8 cellular contexts compared by ENCODE assay signal in the genomic region with DNA sequence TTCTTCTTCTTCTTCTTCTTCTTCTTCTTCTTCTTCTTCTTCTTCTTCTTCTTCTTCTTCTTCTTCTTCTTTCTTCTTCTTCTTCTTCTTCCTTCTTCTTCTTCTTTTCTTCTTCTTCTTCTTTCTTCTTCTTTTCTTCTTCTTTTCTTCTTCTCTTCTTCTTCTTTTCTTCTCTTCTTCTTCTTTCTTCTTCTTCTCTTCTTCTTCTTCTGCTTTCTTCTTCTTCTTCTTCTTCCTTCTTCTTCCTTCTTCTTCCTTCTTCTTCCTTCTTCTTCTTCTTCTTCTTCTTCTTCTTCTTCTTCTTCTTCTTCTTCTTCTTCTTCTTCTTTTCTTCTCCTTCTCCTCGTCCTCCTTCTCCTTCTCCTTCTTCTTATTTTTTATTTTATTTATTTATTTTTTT.
DNase-seq lines count a peak whose midpoint lies in the region; ATAC-seq lines count a peak whose summit lies in the region.
"Not testable (repeated sequence)": the region's sequence is repeated elsewhere in the genome, so short reads cannot be mapped to it uniquely, and the experiment has no call there.

No MANE protein-coding gene starts in this region.

- H3K36me3 ChIP-seq in CD4-positive, CD25-positive, alpha-beta regulatory T cell (ENCODE audit: control insufficient read depth, insufficient read depth, low read length); naive thymus-derived CD4-positive, alpha-beta T cell (ENCODE audit: control insufficient read depth in 2 of 3, insufficient read depth in 3 of 3, low read length in 3 of 3): not testable (repeated sequence)

- not testable (repeated sequence) for ATAC-seq in CD4-positive, CD25-positive, alpha-beta regulatory T cell (ENCODE audit: low read depth in 2 of 2); T-helper 17 cell; activated naive CD8-positive, alpha-beta T cell treated with anti-CD3 and anti-CD28 coated beads, Interleukin-2, amount 10 ng/mL, durations not matched to agents 7 days and 5 days (ENCODE audit: low read depth); naive thymus-derived CD4-positive, alpha-beta T cell

- POLR2A ChIA-PET in activated CD4-positive, alpha-beta memory T cell treated with anti-CD3 and anti-CD28 coated beads for 36 hours (lab: Charles Lee); naive thymus-derived CD4-positive, alpha-beta T cell (lab: Charles Lee): not testable (repeated sequence)
- POLR2A ChIA-PET in activated naive CD8-positive, alpha-beta T cell treated with anti-CD3 and anti-CD28 coated beads, Interleukin-2, amount 10 ng/mL, durations not matched to agents 7 days and 5 days (lab: Charles Lee) = interaction anchor here (0.6 kb wide), 1 partner anchor 593 kb away, joined by 5 read pairs; no protein-coding TSS in a partner anchor

- peak overlapping the region; percentile 95 to 99 (median 96) for H3K27ac Mint-ChIP-seq in CD4-positive, CD25-positive, alpha-beta regulatory T cell
- peak overlapping the region; percentile 56 for H3K27ac Mint-ChIP-seq in T-helper 17 cell
- peak overlapping the region; percentile 93 for H3K27ac Mint-ChIP-seq in activated CD4-positive, alpha-beta memory T cell treated with anti-CD3 and anti-CD28 coated beads for 36 hours
- H3K27ac Mint-ChIP-seq in activated T-cell treated with anti-CD3 and anti-CD28 coated beads, Interleukin-2, amount 50 U/mL, for 24 hours = peak overlapping the region; percentile 49
- H3K27ac Mint-ChIP-seq in activated naive CD4-positive, alpha-beta T cell treated with anti-CD3 and anti-CD28 coated beads for 36 hours = peak overlapping the region; percentile 53
- H3K27ac Mint-ChIP-seq in activated naive CD8-positive, alpha-beta T cell treated with anti-CD3 and anti-CD28 coated beads, Interleukin-2, amount 10 ng/mL, durations not matched to agents 7 days and 5 days = peak overlapping the region; percentile 68
- H3K27ac Mint-ChIP-seq in naive thymus-derived CD4-positive, alpha-beta T cell = peak overlapping the region in 5 of 9 donors; percentile 29 to 97 (median 67)
- H3K27ac Mint-ChIP-seq in stimulated activated naive CD8-positive, alpha-beta T cell treated with anti-CD3 and anti-CD28 coated beads, Interleukin-15, Interleukin-2, amounts not matched to agents 100 ng/mL and 50 ng/mL, for 24 hours = peak overlapping the region; percentile 91

- H3K36me3 Mint-ChIP-seq in CD4-positive, CD25-positive, alpha-beta regulatory T cell; T-helper 17 cell (ENCODE audit: low read depth); activated CD4-positive, alpha-beta memory T cell treated with anti-CD3 and anti-CD28 coated beads for 36 hours; activated T-cell treated with anti-CD3 and anti-CD28 coated beads, Interleukin-2, amount 50 U/mL, for 24 hours (ENCODE audit: low read depth); activated naive CD4-positive, alpha-beta T cell treated with anti-CD3 and anti-CD28 coated beads for 36 hours (ENCODE audit: low read depth); activated naive CD8-positive, alpha-beta T cell treated with anti-CD3 and anti-CD28 coated beads, Interleukin-2, amount 10 ng/mL, durations not matched to agents 7 days and 5 days; stimulated activated naive CD8-positive, alpha-beta T cell treated with anti-CD3 and anti-CD28 coated beads, Interleukin-15, Interleukin-2, amounts not matched to agents 100 ng/mL and 50 ng/mL, for 24 hours (ENCODE audit: low read depth): not testable (repeated sequence)
- H3K36me3 Mint-ChIP-seq in naive thymus-derived CD4-positive, alpha-beta T cell = peaks cover 0 to 13% (median 0%) of the 10 kb centered on the region in 5 donors

- H3K4me3 ChIP-seq in CD4-positive, CD25-positive, alpha-beta regulatory T cell (ENCODE audit: low read depth, low read length); naive thymus-derived CD4-positive, alpha-beta T cell (ENCODE audit: low read length): not testable (repeated sequence)

- not testable (repeated sequence) for H3K4me3 Mint-ChIP-seq in CD4-positive, CD25-positive, alpha-beta regulatory T cell; activated CD4-positive, alpha-beta memory T cell treated with anti-CD3 and anti-CD28 coated beads for 36 hours; activated T-cell treated with anti-CD3 and anti-CD28 coated beads, Interleukin-2, amount 50 U/mL, for 24 hours; stimulated activated naive CD8-positive, alpha-beta T cell treated with anti-CD3 and anti-CD28 coated beads, Interleukin-15, Interleukin-2, amounts not matched to agents 100 ng/mL and 50 ng/mL, for 24 hours
- peak overlapping the region; percentile 55 for H3K4me3 Mint-ChIP-seq in T-helper 17 cell
- H3K4me3 Mint-ChIP-seq in activated naive CD4-positive, alpha-beta T cell treated with anti-CD3 and anti-CD28 coated beads for 36 hours = peak overlapping the region; percentile 6
- peak overlapping the region; percentile 51 for H3K4me3 Mint-ChIP-seq in activated naive CD8-positive, alpha-beta T cell treated with anti-CD3 and anti-CD28 coated beads, Interleukin-2, amount 10 ng/mL, durations not matched to agents 7 days and 5 days
- peak overlapping the region in 2 of 10 donors; percentile 21 to 83 for H3K4me3 Mint-ChIP-seq in naive thymus-derived CD4-positive, alpha-beta T cell

- peaks cover 12 to 26% (median 19%) of the 10 kb centered on the region in 4 donors for H3K4me1 Mint-ChIP-seq in CD4-positive, CD25-positive, alpha-beta regulatory T cell
- H3K4me1 Mint-ChIP-seq in T-helper 17 cell = peaks cover 22% of the 10 kb centered on the region
- peaks cover 26% of the 10 kb centered on the region for H3K4me1 Mint-ChIP-seq in activated CD4-positive, alpha-beta memory T cell treated with anti-CD3 and anti-CD28 coated beads for 36 hours (ENCODE audit: low read depth)
- H3K4me1 Mint-ChIP-seq in activated T-cell treated with anti-CD3 and anti-CD28 coated beads, Interleukin-2, amount 50 U/mL, for 24 hours (ENCODE audit: low read depth) = peaks cover 16% of the 10 kb centered on the region
- peaks cover 22% of the 10 kb centered on the region for H3K4me1 Mint-ChIP-seq in activated naive CD4-positive, alpha-beta T cell treated with anti-CD3 and anti-CD28 coated beads for 36 hours (ENCODE audit: low read depth)
- peaks cover 40% of the 10 kb centered on the region for H3K4me1 Mint-ChIP-seq in activated naive CD8-positive, alpha-beta T cell treated with anti-CD3 and anti-CD28 coated beads, Interleukin-2, amount 10 ng/mL, durations not matched to agents 7 days and 5 days
- peaks cover 8 to 67% (median 15%) of the 10 kb centered on the region in 7 donors for H3K4me1 Mint-ChIP-seq in naive thymus-derived CD4-positive, alpha-beta T cell
- peaks cover 17% of the 10 kb centered on the region for H3K4me1 Mint-ChIP-seq in stimulated activated naive CD8-positive, alpha-beta T cell treated with anti-CD3 and anti-CD28 coated beads, Interleukin-15, Interleukin-2, amounts not matched to agents 100 ng/mL and 50 ng/mL, for 24 hours (ENCODE audit: low read depth)

- H3K27me3 Mint-ChIP-seq in CD4-positive, CD25-positive, alpha-beta regulatory T cell; T-helper 17 cell; activated CD4-positive, alpha-beta memory T cell treated with anti-CD3 and anti-CD28 coated beads for 36 hours; activated T-cell treated with anti-CD3 and anti-CD28 coated beads, Interleukin-2, amount 50 U/mL, for 24 hours; activated naive CD4-positive, alpha-beta T cell treated with anti-CD3 and anti-CD28 coated beads for 36 hours (ENCODE audit: low read depth); activated naive CD8-positive, alpha-beta T cell treated with anti-CD3 and anti-CD28 coated beads, Interleukin-2, amount 10 ng/mL, durations not matched to agents 7 days and 5 days; naive thymus-derived CD4-positive, alpha-beta T cell; stimulated activated naive CD8-positive, alpha-beta T cell treated with anti-CD3 and anti-CD28 coated beads, Interleukin-15, Interleukin-2, amounts not matched to agents 100 ng/mL and 50 ng/mL, for 24 hours: not testable (repeated sequence)

- H3K9me3 ChIP-seq in CD4-positive, CD25-positive, alpha-beta regulatory T cell (ENCODE audit: control insufficient read depth in 2 of 2, low read length in 2 of 2); T-helper 17 cell (ENCODE audit: control insufficient read depth, low read length, poor library complexity, severe bottlenecking); naive thymus-derived CD4-positive, alpha-beta T cell (ENCODE audit: control insufficient read depth in 2 of 3, low read length in 3 of 3): not testable (repeated sequence)

- peak overlapping the region; percentile 58 for H3K27ac ChIP-seq in CD4-positive, CD25-positive, alpha-beta regulatory T cell (ENCODE audit: insufficient read depth, low read length, poor library complexity, severe bottlenecking)
- H3K27ac ChIP-seq in naive thymus-derived CD4-positive, alpha-beta T cell (ENCODE audit: low read depth, low read length) = not testable (repeated sequence)

- CTCF ChIA-PET in activated CD4-positive, alpha-beta memory T cell treated with anti-CD3 and anti-CD28 coated beads for 36 hours (lab: Charles Lee) = interaction anchor here (1.1 to 1.9 kb wide), 3 partner anchors 392 to 513 kb away, joined by 3 to 6 read pairs (median 5); no protein-coding TSS in a partner anchor
- CTCF ChIA-PET in activated naive CD4-positive, alpha-beta T cell treated with anti-CD3 and anti-CD28 coated beads for 36 hours (lab: Charles Lee) = interaction anchor here (0.7 to 1.0 kb wide), 2 partner anchors 397 to 399 kb away, joined by 3 read pairs; no protein-coding TSS in a partner anchor
- CTCF ChIA-PET in naive thymus-derived CD4-positive, alpha-beta T cell (lab: Charles Lee) = interaction anchor here (0.9 kb wide), 1 partner anchor 377 kb away, joined by 8 read pairs; no protein-coding TSS in a partner anchor

- H3K4me1 ChIP-seq in CD4-positive, CD25-positive, alpha-beta regulatory T cell (ENCODE audit: control insufficient read depth, insufficient read depth, low read length, poor library complexity, severe bottlenecking); naive thymus-derived CD4-positive, alpha-beta T cell (ENCODE audit: control insufficient read depth in 2 of 2, insufficient read depth in 2 of 2, low read length in 2 of 2): not testable (repeated sequence)

- not testable (repeated sequence) for H3K27me3 ChIP-seq in CD4-positive, CD25-positive, alpha-beta regulatory T cell (ENCODE audit: control insufficient read depth, insufficient read depth, low read length); naive thymus-derived CD4-positive, alpha-beta T cell (ENCODE audit: control insufficient read depth in 2 of 2, insufficient read depth in 2 of 2, low read length in 2 of 2)

- not testable (repeated sequence) for H3K9me3 Mint-ChIP-seq in CD4-positive, CD25-positive, alpha-beta regulatory T cell; activated CD4-positive, alpha-beta memory T cell treated with anti-CD3 and anti-CD28 coated beads for 36 hours; activated T-cell treated with anti-CD3 and anti-CD28 coated beads, Interleukin-2, amount 50 U/mL, for 24 hours; activated naive CD4-positive, alpha-beta T cell treated with anti-CD3 and anti-CD28 coated beads for 36 hours; activated naive CD8-positive, alpha-beta T cell treated with anti-CD3 and anti-CD28 coated beads, Interleukin-2, amount 10 ng/mL, durations not matched to agents 7 days and 5 days; naive thymus-derived CD4-positive, alpha-beta T cell; stimulated activated naive CD8-positive, alpha-beta T cell treated with anti-CD3 and anti-CD28 coated beads, Interleukin-15, Interleukin-2, amounts not matched to agents 100 ng/mL and 50 ng/mL, for 24 hours

- DNase-seq in CD4-positive, CD25-positive, alpha-beta regulatory T cell; T-helper 17 cell; activated CD4-positive, alpha-beta memory T cell treated with anti-CD3 and anti-CD28 coated beads for 36 hours; activated T-cell treated with anti-CD3 and anti-CD28 coated beads, Interleukin-2, amount 50 U/mL, for 24 hours; activated naive CD4-positive, alpha-beta T cell treated with anti-CD3 and anti-CD28 coated beads for 36 hours; activated naive CD8-positive, alpha-beta T cell treated with anti-CD3 and anti-CD28 coated beads, Interleukin-2, amount 10 ng/mL, durations not matched to agents 7 days and 5 days; naive thymus-derived CD4-positive, alpha-beta T cell: not testable (repeated sequence)

- intact Hi-C loops in activated CD4-positive, alpha-beta memory T cell treated with anti-CD3 and anti-CD28 coated beads for 36 hours (cut with micrococcal nuclease) = loop anchor here (1.0 to 5.0 kb wide), 5 partner anchors 70 to 399 kb away; no protein-coding TSS in a partner anchor
- intact Hi-C loops in activated naive CD4-positive, alpha-beta T cell treated with anti-CD3 and anti-CD28 coated beads for 36 hours (cut with micrococcal nuclease) = loop anchor here (1.0 to 10.0 kb wide), 5 partner anchors 68 to 688 kb away; a partner anchor contains a TSS
- intact Hi-C loops in naive thymus-derived CD4-positive, alpha-beta T cell (cut with micrococcal nuclease) = loop anchor here (1.0 to 10.0 kb wide), 5 partner anchors 68 to 1148 kb away; a partner anchor contains a TSS
